In the genomic region with DNA sequence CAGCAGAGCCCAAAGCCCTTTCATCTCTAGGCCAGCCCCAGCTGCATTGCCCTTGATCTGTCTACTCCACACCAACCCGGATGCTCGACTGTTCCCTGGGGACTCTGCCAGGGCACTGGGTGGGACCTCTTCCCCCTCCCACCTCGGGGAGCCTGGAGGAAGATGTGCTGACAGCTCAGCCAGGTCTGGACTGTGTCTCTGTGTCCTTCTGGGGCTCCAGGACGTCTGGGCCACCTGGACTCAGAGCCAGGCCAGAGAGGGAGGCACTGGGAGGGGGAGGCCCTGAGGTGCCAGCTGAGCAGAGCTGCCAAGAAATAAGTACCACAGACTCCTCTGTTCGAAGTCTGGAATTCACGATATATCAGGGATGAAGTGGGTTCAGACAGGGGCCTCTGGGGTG, we compare ENCODE assay signal across 22 cellular contexts. TPM values are rescaled to one million over a fixed set of nuclear protein-coding genes. Genes with fewer than 3 reads are reported as not detected.
"Had no signal": no experiment of that assay in that cellular context is flagged by ENCODE, and none has a peak within 500 bp of the region (broad histone marks: within the 10 kb centered on the region; RNA-seq: fewer than 3 reads in every experiment).

No MANE protein-coding gene starts in this region.

- ATAC-seq: activated CD4-positive, CD25-positive, alpha-beta regulatory T cell treated with anti-CD3 and anti-CD28 coated beads, Interleukin-2, amount 50 U/mL, for 24 hours; psoas muscle had no signal

- H3K27me3 ChIP-seq: uterus had no signal

- H3K9me3 ChIP-seq: esophagus squamous epithelium, psoas muscle, sigmoid colon, spleen, thyroid gland, uterus had no signal

- H3K4me1 ChIP-seq: esophagus squamous epithelium, psoas muscle, spleen, thyroid gland, uterus had no signal

- H3K4me3 ChIP-seq: esophagus squamous epithelium, psoas muscle, sigmoid colon, spleen, thyroid gland, uterus had no signal

- DNase-seq: activated naive CD4-positive, alpha-beta T cell treated with Interleukin-2 at 50 U/mL for 16 hours; activated T-cell treated with anti-CD3 and anti-CD28 coated beads for 4 hours; anterior cingulate cortex; brain microvascular endothelial cell; cerebellar nuclear complex; effector CD8-positive, alpha-beta T cell; esophagus squamous epithelium; glutamatergic neuron; midbrain; psoas muscle; sigmoid colon; spleen; stimulated activated CD4-positive, alpha-beta T cell treated with anti-CD3 and anti-CD28 coated beads, Interleukin-1b, Interleukin-23, amount 100 ng/mL, for 48 hours; T-helper 9 cell; uterus had no signal

- H3K27ac ChIP-seq: brain microvascular endothelial cell, esophagus squamous epithelium, psoas muscle, sigmoid colon, spleen, thyroid gland, uterus had no signal

- H3K36me3 ChIP-seq: brain microvascular endothelial cell, esophagus squamous epithelium, sigmoid colon, spleen, thyroid gland, uterus had no signal

RNA-seq across cellular contexts. Expression of gene HCN4, which starts 5.8 kb away (rescaled TPM):
- total RNA-seq: endothelial cell of umbilical vein, esophagus squamous epithelium, fibroblast of villous mesenchyme, lung microvascular endothelial cell, myocyte, omental fat pad, psoas muscle, sigmoid colon, spleen had no signal
